19 cellular contexts compared by ENCODE assay signal in the genomic region with DNA sequence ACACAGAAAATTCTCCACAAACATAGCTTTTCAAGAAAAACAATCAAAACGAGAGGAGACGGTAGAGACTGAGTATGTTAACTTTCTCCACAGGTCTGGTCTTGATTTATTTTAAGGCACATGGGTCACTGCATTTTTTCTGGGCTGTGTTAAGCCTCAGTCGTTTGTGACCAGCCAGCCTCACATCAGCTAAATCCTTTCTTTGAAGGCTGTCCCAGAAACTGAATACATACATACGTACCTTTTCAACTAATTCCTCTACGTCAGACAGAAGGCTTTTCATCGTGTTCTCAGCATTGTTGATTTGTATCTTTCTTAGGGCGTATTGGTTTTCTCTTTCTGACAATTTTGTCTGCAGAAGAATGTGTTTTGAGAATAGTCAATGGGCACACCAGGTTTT.
"Had no signal": no experiment of that assay in that cellular context is flagged by ENCODE, and none has a peak within 500 bp of the region (broad histone marks: within the 10 kb centered on the region; RNA-seq: fewer than 3 reads in every experiment).

No MANE protein-coding gene starts in this region.

- H3K27ac Mint-ChIP-seq: activated CD4-positive, alpha-beta T cell treated with anti-CD3 and anti-CD28 coated beads, Interleukin-2, amount 10 ng/mL, durations not matched to agents 24 days and 14 days; activated CD8-positive, alpha-beta T cell treated with anti-CD3 and anti-CD28 coated beads for 36 hours; activated naive CD4-positive, alpha-beta T cell treated with anti-CD3 and anti-CD28 coated beads for 36 hours; naive thymus-derived CD8-positive, alpha-beta T cell; T-helper 1 cell treated with Interleukin-12 subunit alpha and Interleukin-12 subunit beta and Interleukin-4 antibody, amounts not matched to agents 30 μg/mL and 1 μg/mL, for 36 hours had no signal

- H3K4me1 Mint-ChIP-seq: activated CD4-positive, alpha-beta T cell treated with anti-CD3 and anti-CD28 coated beads, Interleukin-2, amount 10 ng/mL, durations not matched to agents 24 days and 14 days had no signal

- H3K9me3 Mint-ChIP-seq: activated CD4-positive, alpha-beta T cell treated with anti-CD3 and anti-CD28 coated beads, Interleukin-2, amount 10 ng/mL, durations not matched to agents 24 days and 14 days; activated CD8-positive, alpha-beta T cell treated with anti-CD3 and anti-CD28 coated beads for 36 hours; activated naive CD4-positive, alpha-beta T cell treated with anti-CD3 and anti-CD28 coated beads for 36 hours; activated T-cell treated with anti-CD3 and anti-CD28 coated beads, Interleukin-2, amount 50 U/mL, for 4 hours; central memory CD8-positive, alpha-beta T cell; naive thymus-derived CD8-positive, alpha-beta T cell; T-helper 1 cell treated with Interleukin-12 subunit alpha and Interleukin-12 subunit beta and Interleukin-4 antibody, amounts not matched to agents 30 μg/mL and 1 μg/mL, for 36 hours had no signal

- H3K36me3 Mint-ChIP-seq: naive thymus-derived CD8-positive, alpha-beta T cell had no signal

- H3K4me3 Mint-ChIP-seq: activated CD4-positive, alpha-beta T cell treated with anti-CD3 and anti-CD28 coated beads, Interleukin-2, amount 10 ng/mL, durations not matched to agents 24 days and 14 days; activated CD8-positive, alpha-beta T cell treated with anti-CD3 and anti-CD28 coated beads for 36 hours; activated naive CD4-positive, alpha-beta T cell treated with anti-CD3 and anti-CD28 coated beads for 36 hours; activated T-cell treated with anti-CD3 and anti-CD28 coated beads, Interleukin-2, amount 50 U/mL, for 4 hours; central memory CD8-positive, alpha-beta T cell; naive thymus-derived CD8-positive, alpha-beta T cell; T-helper 1 cell treated with Interleukin-12 subunit alpha and Interleukin-12 subunit beta and Interleukin-4 antibody, amounts not matched to agents 30 μg/mL and 1 μg/mL, for 36 hours had no signal

- DNase-seq: activated CD4-positive, alpha-beta T cell treated with anti-CD3 and anti-CD28 coated beads, Interleukin-2, amount 10 ng/mL, durations not matched to agents 24 days and 14 days; activated CD8-positive, alpha-beta T cell treated with anti-CD3 and anti-CD28 coated beads for 36 hours; activated naive CD4-positive, alpha-beta T cell treated with anti-CD3 and anti-CD28 coated beads for 36 hours; activated T-cell treated with anti-CD3 and anti-CD28 coated beads, Interleukin-2, amount 50 U/mL, for 4 hours; aorta; erythroblast; gastrocnemius medialis; heart left ventricle; mesenchymal stem cell; naive thymus-derived CD8-positive, alpha-beta T cell; occipital lobe; posterior cingulate gyrus; retina; stimulated activated CD4-positive, alpha-beta T cell treated with anti-CD3 and anti-CD28 coated beads, Interleukin-4, amount 100 ng/mL, for 1 hour; stomach had no signal

- H3K27me3 ChIP-seq: gastrocnemius medialis, heart left ventricle had no signal

- H3K4me3 ChIP-seq: coronary artery, gastrocnemius medialis, heart left ventricle, skin epidermis, stomach had no signal

- H3K4me1 ChIP-seq: gastrocnemius medialis had no signal

- H3K36me3 ChIP-seq: gastrocnemius medialis had no signal

- ATAC-seq: activated CD8-positive, alpha-beta T cell treated with anti-CD3 and anti-CD28 coated beads for 36 hours; activated T-cell treated with anti-CD3 and anti-CD28 coated beads, Interleukin-2, amount 50 U/mL, for 4 hours; gastrocnemius medialis; heart left ventricle; naive thymus-derived CD8-positive, alpha-beta T cell had no signal

- H3K27ac ChIP-seq: coronary artery, gastrocnemius medialis, skin epidermis had no signal

- H3K9me3 ChIP-seq: gastrocnemius medialis, heart left ventricle, stomach had no signal
